Comparison of ENCODE assay signal across 9 cellular contexts in genomic region chr15:33021806-33022389, GRCh38.
DNase-seq lines count a peak whose midpoint lies in the region; ATAC-seq and TF ChIP-seq lines count a peak whose summit lies in the region.
"Had no signal": no experiment of that assay in that cellular context is flagged by ENCODE, and none has a peak within 500 bp of the region (broad histone marks: within the 10 kb centered on the region; RNA-seq: fewer than 3 reads in every experiment).

No MANE protein-coding gene starts in this region.

- no peak overlapping the region for H3K27ac Mint-ChIP-seq in activated naive CD4-positive, alpha-beta T cell treated with anti-CD3 and anti-CD28 coated beads for 36 hours
- H3K27ac Mint-ChIP-seq in stimulated activated memory B cell treated with anti-CD40 and anti-IgM and Interleukin-4, amounts not matched to agents 10 μg/mL and 1 μg/mL and 100 μg/mL, for 72 hours = no peak overlapping the region
- H3K27ac Mint-ChIP-seq: stimulated activated naive CD8-positive, alpha-beta T cell treated with anti-CD3 and anti-CD28 coated beads, Interleukin-15, Interleukin-2, amounts not matched to agents 100 ng/mL and 50 ng/mL, for 24 hours had no signal

- no peaks in the 10 kb centered on the region for H3K27me3 ChIP-seq in adrenal gland
- no peaks in the 10 kb centered on the region for H3K27me3 ChIP-seq in right atrium auricular region
- H3K27me3 ChIP-seq in testis = no peaks in the 10 kb centered on the region

- ATAC-seq in GM19452 (IDR thresholded peaks at IDR 0.05; ENCODE audit: unreplicated experiment) = no peak
- no peak for ATAC-seq in stimulated activated memory B cell treated with anti-CD40 and anti-IgM and Interleukin-4, amounts not matched to agents 10 μg/mL and 1 μg/mL and 100 μg/mL, for 72 hours

- H3K4me1 ChIP-seq in adrenal gland (replicated peaks in 1 of 2) (no peaks in the 10 kb centered on the region), right atrium auricular region (peaks cover 0 to 7% of the 10 kb centered on the region in 2 donors), testis (no peaks in the 10 kb centered on the region)

- no peaks in the 10 kb centered on the region for H3K9me3 Mint-ChIP-seq in activated naive CD4-positive, alpha-beta T cell treated with anti-CD3 and anti-CD28 coated beads for 36 hours
- H3K9me3 Mint-ChIP-seq in stimulated activated memory B cell treated with anti-CD40 and anti-IgM and Interleukin-4, amounts not matched to agents 10 μg/mL and 1 μg/mL and 100 μg/mL, for 72 hours = no peaks in the 10 kb centered on the region
- H3K9me3 Mint-ChIP-seq: stimulated activated naive CD8-positive, alpha-beta T cell treated with anti-CD3 and anti-CD28 coated beads, Interleukin-15, Interleukin-2, amounts not matched to agents 100 ng/mL and 50 ng/mL, for 24 hours had no signal

- intact Hi-C loops in activated naive CD4-positive, alpha-beta T cell treated with anti-CD3 and anti-CD28 coated beads for 36 hours (cut with micrococcal nuclease) = loop anchor here (2.0 kb wide), 1 partner anchor 111 kb away; no protein-coding TSS in a partner anchor
- intact Hi-C loops in adrenal gland (cut with DNase I) = no loop called here
- intact Hi-C loops in testis (cut with DNase I; ENCODE audit: low total_unique reads) = no loop called here

- H3K27ac ChIP-seq in adrenal gland = peak overlapping the region in 1 of 5 donors; percentile 3
- peak overlapping the region; percentile 46 to 59 for H3K27ac ChIP-seq in right atrium auricular region
- no peak overlapping the region for H3K27ac ChIP-seq in testis

- no peaks in the 10 kb centered on the region for H3K36me3 Mint-ChIP-seq in activated naive CD4-positive, alpha-beta T cell treated with anti-CD3 and anti-CD28 coated beads for 36 hours (ENCODE audit: low read depth)
- H3K36me3 Mint-ChIP-seq in stimulated activated memory B cell treated with anti-CD40 and anti-IgM and Interleukin-4, amounts not matched to agents 10 μg/mL and 1 μg/mL and 100 μg/mL, for 72 hours = no peaks in the 10 kb centered on the region

- H3K9me3 ChIP-seq in adrenal gland (replicated peaks in 1 of 3) = no peaks in the 10 kb centered on the region
- no peaks in the 10 kb centered on the region for H3K9me3 ChIP-seq in right atrium auricular region
- H3K9me3 ChIP-seq in testis = no peaks in the 10 kb centered on the region

- no peak for TF ChIP-seq POLR2A in adrenal gland (IDR thresholded peaks at IDR 0.05)
- TF ChIP-seq POLR2A in testis (IDR thresholded peaks at IDR 0.05) = no peak

- H3K4me1 Mint-ChIP-seq in activated naive CD4-positive, alpha-beta T cell treated with anti-CD3 and anti-CD28 coated beads for 36 hours (ENCODE audit: low read depth) = no peaks in the 10 kb centered on the region
- no peaks in the 10 kb centered on the region for H3K4me1 Mint-ChIP-seq in stimulated activated memory B cell treated with anti-CD40 and anti-IgM and Interleukin-4, amounts not matched to agents 10 μg/mL and 1 μg/mL and 100 μg/mL, for 72 hours

- peaks cover 8% of the 10 kb centered on the region for H3K27me3 Mint-ChIP-seq in activated naive CD4-positive, alpha-beta T cell treated with anti-CD3 and anti-CD28 coated beads for 36 hours (ENCODE audit: low read depth)
- H3K27me3 Mint-ChIP-seq in stimulated activated memory B cell treated with anti-CD40 and anti-IgM and Interleukin-4, amounts not matched to agents 10 μg/mL and 1 μg/mL and 100 μg/mL, for 72 hours = peaks cover 8% of the 10 kb centered on the region
- H3K27me3 Mint-ChIP-seq: stimulated activated naive CD8-positive, alpha-beta T cell treated with anti-CD3 and anti-CD28 coated beads, Interleukin-15, Interleukin-2, amounts not matched to agents 100 ng/mL and 50 ng/mL, for 24 hours had no signal

- H3K36me3 ChIP-seq in adrenal gland (replicated peaks in 1 of 2) (no peaks in the 10 kb centered on the region), right atrium auricular region (no peaks in the 10 kb centered on the region), testis (ENCODE audit: low read depth, missing control alignments) (no peaks in the 10 kb centered on the region)

- peak; percentile 9 for DNase-seq in activated naive CD4-positive, alpha-beta T cell treated with anti-CD3 and anti-CD28 coated beads for 36 hours
- DNase-seq in activated naive CD4-positive, alpha-beta T cell (lab: John Stamatoyannopoulos, UW) = no peak
- DNase-seq in NCI-H2029 treated with DMSO at 0.1 percent for 48 hours (lab: John Stamatoyannopoulos, UW) (peak; percentile 14), adrenal gland (peak in 1 of 7 donors; percentile 5), right atrium auricular region (ENCODE audit: low spot score) (no peak), testis (no peak)

- CTCF ChIA-PET in activated naive CD4-positive, alpha-beta T cell treated with anti-CD3 and anti-CD28 coated beads for 36 hours (lab: Charles Lee) = interaction anchor here (1.1 to 1.5 kb wide), 4 partner anchors 9 to 361 kb away, joined by 3 to 4 read pairs (median 3); no protein-coding TSS in a partner anchor

- H3K4me3 ChIP-seq in adrenal gland (no peak overlapping the region), right atrium auricular region (no peak overlapping the region), testis (no peak overlapping the region)

- no peak overlapping the region for H3K4me3 Mint-ChIP-seq in activated naive CD4-positive, alpha-beta T cell treated with anti-CD3 and anti-CD28 coated beads for 36 hours
- H3K4me3 Mint-ChIP-seq in stimulated activated memory B cell treated with anti-CD40 and anti-IgM and Interleukin-4, amounts not matched to agents 10 μg/mL and 1 μg/mL and 100 μg/mL, for 72 hours = no peak overlapping the region
- H3K4me3 Mint-ChIP-seq: stimulated activated naive CD8-positive, alpha-beta T cell treated with anti-CD3 and anti-CD28 coated beads, Interleukin-15, Interleukin-2, amounts not matched to agents 100 ng/mL and 50 ng/mL, for 24 hours had no signal

- TF ChIP-seq CTCF in adrenal gland (IDR thresholded peaks at IDR 0.05) (peak; percentile 31 to 61 (median 44)), right atrium auricular region (IDR thresholded peaks at IDR 0.05) (peak in 1 of 2 donors; percentile 63), testis (IDR thresholded peaks at IDR 0.05) (peak in 2 of 3 experiments; percentile 41 to 52)

- 18 to 28% (median 22%) methylated on average over 4 of the region's 4 CpGs for WGBS in adrenal gland, 4 donors
- 33 to 50% methylated on average over 4 of the region's 4 CpGs for whole genome bisulfite sequencing in testis, 2 donors

Comparison
In these comparisons a context has a peak if more than half of its experiments do, and no peak if none do; other contexts are left out.
1. DNase-seq: peak in activated naive CD4-positive, alpha-beta T cell treated with anti-CD3 and anti-CD28 coated beads for 36 hours (single experiment) and NCI-H2029 treated with DMSO at 0.1 percent for 48 hours (single experiment); none in activated naive CD4-positive, alpha-beta T cell (0 of 4), right atrium auricular region (single experiment) and testis (single experiment).
2. H3K27ac ChIP-seq: peak in right atrium auricular region (2 of 2); none in testis (0 of 2).